8 cellular contexts compared by ENCODE assay signal in the genomic region with DNA sequence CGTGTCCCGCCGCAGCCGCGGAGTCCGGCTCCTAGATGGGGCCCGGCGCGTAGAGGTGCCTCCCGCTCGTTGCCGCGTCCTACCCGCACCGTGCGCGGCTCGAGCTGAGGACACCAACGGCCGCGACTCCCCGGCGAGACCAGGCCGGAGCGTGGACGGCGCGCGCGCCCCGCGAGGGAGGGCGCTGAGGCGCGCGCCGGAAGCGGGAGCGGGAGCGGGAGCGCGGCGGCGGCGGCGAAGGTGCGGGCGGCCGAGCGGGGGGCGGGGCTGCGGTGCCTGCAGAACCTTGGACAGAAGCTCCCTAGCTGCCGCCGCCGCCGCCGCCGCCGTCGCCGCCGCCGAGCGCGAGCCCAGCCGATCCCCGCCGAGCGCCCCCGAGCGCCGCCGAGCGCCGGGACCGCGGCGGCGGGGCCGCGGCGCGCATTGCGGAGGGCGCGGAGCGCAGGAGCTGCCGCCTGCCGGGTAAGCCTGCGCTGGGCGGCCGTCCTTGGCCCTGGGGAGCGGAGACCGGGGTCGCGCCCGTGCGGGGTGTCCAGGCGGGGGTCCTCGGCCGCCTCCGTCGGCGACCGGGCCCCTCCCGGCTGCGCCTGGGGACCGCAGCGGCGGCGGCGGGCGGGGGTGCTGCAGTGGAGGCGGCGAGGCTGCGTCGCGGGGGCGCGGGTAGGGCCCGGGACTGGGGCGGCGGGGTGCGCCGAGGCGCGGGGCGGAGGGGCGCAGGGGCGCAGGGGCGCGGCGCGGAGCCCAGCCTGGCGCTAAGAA. TPM values are rescaled to one million over a fixed set of nuclear protein-coding genes. Genes with fewer than 3 reads are reported as not detected.
DNase-seq lines count a peak whose midpoint lies in the region; ATAC-seq and TF ChIP-seq lines count a peak whose summit lies in the region.

A gene (plus strand): TSS at position 293 of the 759 bp plus-strand sequence. CDS start 628 bp downstream, outside the sequence.

- H3K27me3 ChIP-seq in Peyer's patch (no peaks in the 10 kb centered on the region), thymus (ENCODE audit: control insufficient read depth, insufficient read depth) (no peaks in the 10 kb centered on the region)

- H3K4me3 Mint-ChIP-seq in neural crest cell, result peak within 1 kb of the TSS; percentile 89

- ATAC-seq in GM19328 (IDR thresholded peaks at IDR 0.05; ENCODE audit: unreplicated experiment), result peak; percentile 46
- peak; percentile 44 for ATAC-seq in HG03571 (IDR thresholded peaks at IDR 0.05; ENCODE audit: unreplicated experiment)

- peak in 9 of 14 donors; percentile 59 to 87 (median 75) for DNase-seq in C1 segment of cervical spinal cord (lab: John Stamatoyannopoulos, UW)
- peak; percentile 64 to 88 (median 85) for DNase-seq in Peyer's patch
- DNase-seq in activated effector memory CD4-positive, alpha-beta T cell treated with anti-CD3 and anti-CD28 coated beads, Interleukin-2, amount 50 U/mL, for 16 hours, result peak; percentile 89
- peak; percentile 37 to 86 for DNase-seq in foreskin fibroblast
- peak; percentile 68 for DNase-seq in neural crest cell (ENCODE audit: low read depth, low spot score)

- peak within 1 kb of the TSS; percentile 88 for H3K27ac Mint-ChIP-seq in neural crest cell (ENCODE audit: unreplicated experiment)

- no peaks in the 10 kb centered on the region for H3K9me3 ChIP-seq in Peyer's patch
- peaks cover 2% of the 10 kb centered on the region for H3K9me3 ChIP-seq in thymus (ENCODE audit: control insufficient read depth)

- no peaks in the 10 kb centered on the region for H3K9me3 Mint-ChIP-seq in neural crest cell

- H3K4me1 ChIP-seq in Peyer's patch, result peaks cover 0 to 12% (median 6%) of the 10 kb centered on the region in 4 donors
- H3K4me1 ChIP-seq in thymus (ENCODE audit: control insufficient read depth, insufficient read depth, low read length), result peaks cover 27% of the 10 kb centered on the region

- H3K36me3 ChIP-seq in Peyer's patch (peaks cover 0 to 3% (median 0%) of the 10 kb centered on the region in 3 donors), thymus (ENCODE audit: control insufficient read depth, insufficient read depth) (peaks cover 32% of the 10 kb centered on the region)

- H3K27ac ChIP-seq in Peyer's patch (peak within 1 kb of the TSS; percentile 65 to 83 (median 77)), thymus (ENCODE audit: low read depth) (peak within 1 kb of the TSS; percentile 72)

- WGBS in thymus, result under 1% methylated on average over 135 of the region's 135 CpGs

- no peaks in the 10 kb centered on the region for H3K27me3 Mint-ChIP-seq in neural crest cell (ENCODE audit: low read depth)

- peaks cover 13% of the 10 kb centered on the region for H3K36me3 Mint-ChIP-seq in neural crest cell (ENCODE audit: low read depth)

- H3K4me3 ChIP-seq in Peyer's patch (peak within 1 kb of the TSS; percentile 54 to 86 (median 73)), foreskin fibroblast (ENCODE audit: low read depth in 1 of 2, low read length in 2 of 2) (peak within 1 kb of the TSS; percentile 58 to 59), thymus (ENCODE audit: low read length) (peak within 1 kb of the TSS; percentile 92)

- no peak for TF ChIP-seq POLR2A in Peyer's patch (IDR thresholded peaks at IDR 0.05)

- no peak for TF ChIP-seq CTCF in Peyer's patch (IDR thresholded peaks at IDR 0.05)
- TF ChIP-seq CTCF in foreskin fibroblast (IDR thresholded peaks at IDR 0.05; ENCODE audit: low read depth, low read length), result no peak
- TF ChIP-seq CTCF in neural crest cell (conservative IDR thresholded peaks at IDR 0.05), result no peak

- peaks cover 69% of the 10 kb centered on the region for H3K4me1 Mint-ChIP-seq in neural crest cell

RNA-seq across cellular contexts. Expression of the gene that starts here (rescaled TPM):
- 1 to 10 TPM in 2 of 4 donors, under 1 TPM in 1, not detected in 1; 0.88 to 1.9 (median 1.2) TPM for total RNA-seq in Peyer's patch
- 33.6 and 34.1 TPM in 2 replicates for total RNA-seq in neural crest cell
- polyA plus RNA-seq in thymus, result 7.1 TPM

Comparison
In these comparisons a context has a peak if more than half of its experiments do, and no peak if none do; other contexts are left out.
1. Peak in every context shown above with its lines: DNase-seq, ATAC-seq, H3K4me3 ChIP-seq and H3K27ac ChIP-seq.
2. RNA of the gene that starts here (total RNA-seq): 33.6 to 34.1 TPM in neural crest cell; 0.88 to 1.9 TPM in Peyer's patch; every median in the first group is over 10 times any median in the second.